In genomic region chr17:43709210-43709609, GRCh38 we compare ENCODE assay signal across 9 cellular contexts. TPM values are rescaled to one million over a fixed set of nuclear protein-coding genes. Genes with fewer than 3 reads are reported as not detected.
"Had no signal": no experiment of that assay in that cellular context is flagged by ENCODE, and none has a peak within 500 bp of the region (broad histone marks: within the 10 kb centered on the region; RNA-seq: fewer than 3 reads in every experiment).

No MANE protein-coding gene starts in this region.

- H3K4me1 ChIP-seq: HAP-1 had no signal

- H3K4me3 ChIP-seq: GM23248, HAP-1, K562 had no signal

- H3K27ac ChIP-seq: GM23248 had no signal

- H3K36me3 ChIP-seq: HAP-1 had no signal

- ATAC-seq: HCT116, K562 had no signal

- DNase-seq: GM23248, GOT3, H7, IMR-90 had no signal

- H3K9me3 ChIP-seq: HAP-1 had no signal

RNA-seq across cellular contexts. Expression of gene MEOX1, which starts 47.5 kb away (rescaled TPM):
- total RNA-seq: GM23248, H4, H7, HT-29, K562 had no signal

RNA-seq across cellular contexts. Expression of gene SOST, which starts 49.4 kb away (rescaled TPM):
- total RNA-seq: GM23248, H7, HT-29, IMR-90, K562 had no signal
